ENCODE assay signal across 8 cellular contexts in the genomic region with DNA sequence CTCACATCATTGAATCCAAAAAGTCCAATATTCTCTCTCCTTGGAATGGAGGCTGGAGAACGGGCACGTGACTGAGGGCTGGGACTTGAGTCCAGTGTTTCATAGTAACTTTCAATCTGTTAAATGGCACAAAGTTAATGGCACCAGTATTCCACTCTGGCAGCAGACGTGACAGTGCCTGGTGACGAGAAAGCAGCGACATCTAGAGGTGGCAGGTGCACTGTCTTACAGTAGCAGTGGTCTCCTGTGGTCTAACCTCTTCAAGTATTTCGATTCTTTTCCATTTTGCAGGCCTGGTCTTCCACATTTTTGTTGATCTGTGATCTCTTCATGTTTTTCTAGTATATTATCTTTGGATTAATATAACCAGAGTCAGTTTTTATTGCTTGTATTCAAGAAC.
A peak's percentile ranks its signal among the peaks of the same experiment; 100 is the strongest.
DNase-seq lines count a peak whose midpoint lies in the region; ATAC-seq and TF ChIP-seq lines count a peak whose summit lies in the region.

No MANE protein-coding gene starts in this region.

- no peaks in the 10 kb centered on the region for H3K9me3 ChIP-seq in OCI-LY3 (ENCODE audit: insufficient read depth, low read length)

- no peaks in the 10 kb centered on the region for H4K20me1 ChIP-seq in OCI-LY3 (ENCODE audit: insufficient read depth, low read length)

- H3K36me3 ChIP-seq in OCI-LY3 (replicated peaks; ENCODE audit: low read depth, low read length): no peaks in the 10 kb centered on the region

- DNase-seq in NCI-H2029 treated with DMSO at 0.1 percent for 48 hours (lab: John Stamatoyannopoulos, UW): peak; percentile 5
- no peak for DNase-seq in NCI-H2029 (lab: John Stamatoyannopoulos, UW)
- DNase-seq in left kidney (ENCODE audit: low read depth, low spot score): peak; percentile 20
- no peak for DNase-seq in NCI-H1105 treated with DMSO at 0.1 percent for 48 hours (lab: John Stamatoyannopoulos, UW)
- no peak for DNase-seq in stimulated activated CD4-positive, alpha-beta T cell treated with anti-CD3 and anti-CD28 coated beads, Interleukin-1b, Interleukin-23, amount 100 ng/mL, for 48 hours
- no peak for DNase-seq in central memory CD4-positive, alpha-beta T cell

- TF ChIP-seq CTCF in OCI-LY3 (IDR thresholded peaks at IDR 0.05; ENCODE audit: low read depth, low read length): peak; percentile 98

- ATAC-seq in HG02610 (IDR thresholded peaks at IDR 0.05; ENCODE audit: unreplicated experiment): peak; percentile 85

- peak overlapping the region; percentile 51; the same call in 1 of the 2 replicates for H2AFZ ChIP-seq in OCI-LY3 (ENCODE audit: low read depth, low read length)

- H3K4me2 ChIP-seq in OCI-LY3 (ENCODE audit: low read length): 0 out of 2 replicates have a peak overlapping the region, but pooled peaks have one; percentile 16

- H3K4me3 ChIP-seq in OCI-LY3 (ENCODE audit: low read length): no peak overlapping the region

- H3K4me1 ChIP-seq in OCI-LY3 (ENCODE audit: low read length): no peaks in the 10 kb centered on the region

- no peaks in the 10 kb centered on the region for H3K27me3 ChIP-seq in OCI-LY3 (ENCODE audit: low read depth, low read length)

- no peak overlapping the region for H3K9ac ChIP-seq in OCI-LY3 (ENCODE audit: low read length)

- H3K79me2 ChIP-seq in OCI-LY3 (ENCODE audit: low read length): no peaks in the 10 kb centered on the region

- H3K27ac ChIP-seq in OCI-LY3 (ENCODE audit: low read length): no peak overlapping the region

Comparison
In these comparisons a context has a peak if more than half of its experiments do, and no peak if none do; other contexts are left out.
1. DNase-seq: peak in NCI-H2029 treated with DMSO at 0.1 percent for 48 hours (single experiment) and left kidney (single experiment); none in NCI-H2029 (single experiment), NCI-H1105 treated with DMSO at 0.1 percent for 48 hours (single experiment), stimulated activated CD4-positive, alpha-beta T cell treated with anti-CD3 and anti-CD28 coated beads, Interleukin-1b, Interleukin-23, amount 100 ng/mL, for 48 hours (single experiment) and central memory CD4-positive, alpha-beta T cell (single experiment).